In genomic region chr19:2497186-2497585, GRCh38 we compare ENCODE assay signal across 1 cellular context.
TF ChIP-seq lines count a peak whose summit lies in the region.

No MANE protein-coding gene starts in this region.

TF ChIP-seq in K562, 482 proteins besides CTCF, POLR2A, EP300 and RAD21 (continued from another document):
- TF ChIP-seq SAFB (IDR thresholded peaks at IDR 0.05; ENCODE audit: borderline replicate concordance, low read depth, low read length) (no peak), ZNF12 (CRISPR knock-in tag; IDR thresholded peaks at IDR 0.05) (peak; percentile 97), SRSF1 (IDR thresholded peaks at IDR 0.05; ENCODE audit: low read depth, low read length) (no peak)
